In genomic region chr16:1677942-1678499, GRCh38 we compare ENCODE assay signal across 1 cellular context.
TF ChIP-seq lines count a peak whose summit lies in the region.

Gene JPT2, plus strand, starts transcription at chr16:1678279. Its CDS starts 34 bp downstream, at chr16:1678313.

TF ChIP-seq in HepG2, 621 proteins besides CTCF, POLR2A, EP300 and RAD21 (continued from another document and continues in another):
- no peak for TF ChIP-seq NFAT5 (CRISPR knock-in tag; IDR thresholded peaks at IDR 0.05)
- no peak for TF ChIP-seq FOXP1 (IDR thresholded peaks at IDR 0.05)
- TF ChIP-seq FOXP1 (CRISPR knock-in tag; IDR thresholded peaks at IDR 0.05) = no peak
- TF ChIP-seq MLLT10 (CRISPR knock-in tag; IDR thresholded peaks at IDR 0.05) = no peak
- peak; percentile 82 for TF ChIP-seq AGO1 (IDR thresholded peaks at IDR 0.05; ENCODE audit: low read depth, low read length, poor library complexity, severe bottlenecking)
- TF ChIP-seq ZNF101 (CRISPR knock-in tag; IDR thresholded peaks at IDR 0.05; ENCODE audit: borderline replicate concordance, low read depth) = no peak
- no peak for TF ChIP-seq RARA (CRISPR knock-in tag; IDR thresholded peaks at IDR 0.05)
- no peak for TF ChIP-seq ZFP37 (CRISPR knock-in tag; IDR thresholded peaks at IDR 0.05; ENCODE audit: borderline replicate concordance)
- no peak for TF ChIP-seq ZNF333 (CRISPR knock-in tag; IDR thresholded peaks at IDR 0.05; ENCODE audit: borderline replicate concordance)
- TF ChIP-seq ZMYM2 (CRISPR knock-in tag; IDR thresholded peaks at IDR 0.05) = no peak
- no peak for TF ChIP-seq ZNF326 (CRISPR knock-in tag; IDR thresholded peaks at IDR 0.05; ENCODE audit: borderline replicate concordance)
- no peak for TF ChIP-seq ZNF7 (CRISPR knock-in tag; IDR thresholded peaks at IDR 0.05)
- no peak for TF ChIP-seq ZBTB10 (CRISPR knock-in tag; IDR thresholded peaks at IDR 0.05; ENCODE audit: borderline replicate concordance)
- TF ChIP-seq NFIB (CRISPR knock-in tag; IDR thresholded peaks at IDR 0.05; ENCODE audit: borderline replicate concordance) = no peak
- no peak for TF ChIP-seq CC2D1A (CRISPR knock-in tag; IDR thresholded peaks at IDR 0.05)
- TF ChIP-seq MTA3 (CRISPR knock-in tag; IDR thresholded peaks at IDR 0.05) = no peak
- TF ChIP-seq ATF7 (IDR thresholded peaks at IDR 0.05) = no peak
- no peak for TF ChIP-seq ATF7 (CRISPR knock-in tag; IDR thresholded peaks at IDR 0.05)
- peak; percentile 99 for TF ChIP-seq SP4 (CRISPR knock-in tag; IDR thresholded peaks at IDR 0.05)
- no peak for TF ChIP-seq ZNF20 (CRISPR knock-in tag; IDR thresholded peaks at IDR 0.05)
- no peak for TF ChIP-seq SRY (CRISPR knock-in tag; IDR thresholded peaks at IDR 0.05)
- no peak for TF ChIP-seq FUBP1 (CRISPR knock-in tag; IDR thresholded peaks at IDR 0.05; ENCODE audit: borderline replicate concordance)
- no peak for TF ChIP-seq CREBL2 (CRISPR knock-in tag; IDR thresholded peaks at IDR 0.05; ENCODE audit: borderline replicate concordance)
- TF ChIP-seq ZGPAT (CRISPR knock-in tag; IDR thresholded peaks at IDR 0.05) = peak; percentile 46; the same call in 1 of the 2 replicates
- TF ChIP-seq MBNL3 (CRISPR knock-in tag; conservative IDR thresholded peaks at IDR 0.05) = no peak
- TF ChIP-seq ZNF784 (CRISPR knock-in tag; IDR thresholded peaks at IDR 0.05; ENCODE audit: borderline replicate concordance) = no peak
- TF ChIP-seq RCOR2 (CRISPR knock-in tag; IDR thresholded peaks at IDR 0.05) = no peak
- no peak for TF ChIP-seq ZBTB40 (IDR thresholded peaks at IDR 0.05)
- TF ChIP-seq ZBTB40 (CRISPR knock-in tag; IDR thresholded peaks at IDR 0.05) = no peak; the same call in 1 of the 2 replicates
- no peak for TF ChIP-seq ZNF598 (CRISPR knock-in tag; IDR thresholded peaks at IDR 0.05; ENCODE audit: borderline replicate concordance)
- TF ChIP-seq ZUFSP (CRISPR knock-in tag; IDR thresholded peaks at IDR 0.05; ENCODE audit: borderline replicate concordance) = no peak
- TF ChIP-seq GATA4 (IDR thresholded peaks at IDR 0.05; ENCODE audit: borderline replicate concordance, low read depth) = no peak
- no peak for TF ChIP-seq KDM5B (CRISPR knock-in tag; IDR thresholded peaks at IDR 0.05; ENCODE audit: borderline replicate concordance)
- TF ChIP-seq HNF4A (CRISPR knock-in tag; IDR thresholded peaks at IDR 0.05) = no peak
- TF ChIP-seq ELF4 (CRISPR knock-in tag; IDR thresholded peaks at IDR 0.05; ENCODE audit: borderline replicate concordance) = no peak
